ENCODE assay signal across 1 cellular context in genomic region chr6:151060742-151061100, GRCh38.
TF ChIP-seq lines count a peak whose summit lies in the region.

No MANE protein-coding gene starts in this region.

TF ChIP-seq in GM23338, 12 proteins besides CTCF, POLR2A, EP300 and RAD21 (continued from another document):
- TF ChIP-seq ETS1 (IDR thresholded peaks at IDR 0.05) (no peak), STAT1 (IDR thresholded peaks at IDR 0.05; ENCODE audit: unreplicated experiment) (no peak), EZH2phosphoT487 (IDR thresholded peaks at IDR 0.05; ENCODE audit: unreplicated experiment) (no peak), CREB1 (CRISPR knock-in tag; IDR thresholded peaks at IDR 0.05; ENCODE audit: low read depth) (no peak)
TF ChIP-seq in GM23338: peak in this region for 0.
